8 cellular contexts compared by ENCODE assay signal in genomic region chr6:160137989-160138835, GRCh38. TPM values are rescaled to one million over a fixed set of nuclear protein-coding genes. Genes with fewer than 3 reads are reported as not detected.
DNase-seq lines count a peak whose midpoint lies in the region; ATAC-seq and TF ChIP-seq lines count a peak whose summit lies in the region.

No MANE protein-coding gene starts in this region.

- DNase-seq in AG09309 (ENCODE audit: low read depth) (peak; percentile 49), RKO (ENCODE audit: low spot score) (peak; percentile 69), glomerular endothelial cell (ENCODE audit: extremely low read depth, low read depth, low spot score) (peak; percentile 4), pulmonary artery endothelial cell (ENCODE audit: low read depth, low spot score) (peak; percentile 13)
- peak; percentile 53 for DNase-seq in activated effector memory CD4-positive, alpha-beta T cell treated with Interleukin-2 at 50 U/mL for 16 hours

- TF ChIP-seq CTCF in AG09309 (IDR thresholded peaks at IDR 0.05; ENCODE audit: control insufficient read depth, insufficient read depth, low read depth, low read length, missing control alignments) = peak; percentile 74

- H3K4me3 ChIP-seq in AG09309 (ENCODE audit: control insufficient read depth, low read depth, low read length) = no peak overlapping the region

- ATAC-seq in GM18511 (IDR thresholded peaks at IDR 0.05; ENCODE audit: unreplicated experiment) (peak; percentile 77), HG03439 (IDR thresholded peaks at IDR 0.05; ENCODE audit: unreplicated experiment) (peak; percentile 60), HG03045 (IDR thresholded peaks at IDR 0.05; ENCODE audit: unreplicated experiment) (no peak)

RNA-seq across cellular contexts. Expression of gene SLC22A1, which starts 16.6 kb away (rescaled TPM):
- not detected in 2 replicates for total RNA-seq in glomerular endothelial cell
- 0.07 TPM in 1 of 2 replicates, not detected in the other for total RNA-seq in pulmonary artery endothelial cell

Comparison
In these comparisons a context has a peak if more than half of its experiments do, and no peak if none do; other contexts are left out.
1. DNase-seq: peak in every context shown above with its lines; median percentile 69 in RKO; 53 in activated effector memory CD4-positive, alpha-beta T cell treated with Interleukin-2 at 50 U/mL for 16 hours; 49 in AG09309; 13 in pulmonary artery endothelial cell; 4 in glomerular endothelial cell.